Comparison of ENCODE assay signal across 8 cellular contexts in the genomic region with DNA sequence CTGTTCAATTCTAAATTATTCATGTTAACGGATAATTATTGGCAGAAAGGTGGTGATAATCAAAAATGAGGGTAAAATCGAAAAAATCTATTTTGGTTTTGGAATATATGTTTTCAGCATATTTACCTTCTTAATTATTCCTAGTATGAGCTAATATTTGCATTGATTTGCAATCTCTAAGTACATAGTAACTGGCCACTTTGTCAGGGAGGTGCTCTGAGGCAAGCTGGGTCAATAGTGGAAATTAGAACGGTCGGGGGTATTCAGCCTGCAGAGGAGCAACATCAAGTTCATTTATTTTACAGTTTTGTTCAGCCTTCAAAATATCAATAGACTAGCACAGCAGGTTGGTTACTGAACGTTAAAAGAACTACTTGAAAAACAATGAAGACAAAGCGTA. TPM values are rescaled to one million over a fixed set of nuclear protein-coding genes. Genes with fewer than 3 reads are reported as not detected.
DNase-seq lines count a peak whose midpoint lies in the region; ATAC-seq and TF ChIP-seq lines count a peak whose summit lies in the region.

No MANE protein-coding gene starts in this region.

- peak overlapping the region; percentile 92 to 98 (median 96) for H3K4me3 Mint-ChIP-seq in brain

- no peaks in the 10 kb centered on the region for H3K9me3 Mint-ChIP-seq in brain

- H3K27ac Mint-ChIP-seq in brain, result peak overlapping the region in 4 of 5 experiments; percentile 95 to 99 (median 96)

- H3K9me3 ChIP-seq in muscle layer of colon (ENCODE audit: low read length), result no peaks in the 10 kb centered on the region

- peak overlapping the region; percentile 97 for H3K9ac ChIP-seq in muscle layer of colon (ENCODE audit: low read length)

- no peak for ATAC-seq in HG03432 (IDR thresholded peaks at IDR 0.05; ENCODE audit: unreplicated experiment)

- peaks cover 34% of the 10 kb centered on the region for H3K4me1 ChIP-seq in muscle layer of colon (ENCODE audit: insufficient read depth, low read length)

- H3K4me1 Mint-ChIP-seq in brain, result peaks cover 37% of the 10 kb centered on the region

- no peaks in the 10 kb centered on the region for H3K27me3 ChIP-seq in muscle layer of colon (ENCODE audit: control insufficient read depth in 1 of 2, insufficient read depth in 2 of 2, low read length in 2 of 2)

- peaks cover 8% of the 10 kb centered on the region for H3K36me3 ChIP-seq in muscle layer of colon (ENCODE audit: insufficient read depth, low read length)

- H3K4me3 ChIP-seq in AG10803 (ENCODE audit: low read length) (peak overlapping the region; percentile 95), muscle layer of colon (ENCODE audit: low read depth in 1 of 2, low read length in 2 of 2) (peak overlapping the region; percentile 80 to 95)

- no peak for TF ChIP-seq CTCF in AG10803 (conservative IDR thresholded peaks at IDR 0.05; ENCODE audit: low read length)
- TF ChIP-seq CTCF in brain (conservative IDR thresholded peaks at IDR 0.05), result no peak

- peaks cover 5% of the 10 kb centered on the region for H3K27me3 Mint-ChIP-seq in brain

- H3K27ac ChIP-seq in muscle layer of colon (ENCODE audit: low read depth, low read length), result peak overlapping the region; percentile 62

- H3K36me3 Mint-ChIP-seq in brain, result peaks cover 16% of the 10 kb centered on the region

- DNase-seq in AG10803 (ENCODE audit: low read depth) (no peak), NCI-H1105 treated with DMSO at 0.1 percent for 48 hours (lab: John Stamatoyannopoulos, UW) (peak; percentile 81), Ammon's horn (ENCODE audit: low spot score) (no peak), hippocampal formation (lab: John Stamatoyannopoulos, UW) (no peak), AML-193 (lab: John Stamatoyannopoulos, UW) (no peak)

RNA-seq across cellular contexts. Expression of a gene that starts 1.8 kb away (rescaled TPM):
- 11.0 TPM for polyA plus RNA-seq in brain (ENCODE audit: insufficient read depth, low read depth, low replicate concordance)

RNA-seq across cellular contexts. Expression of a gene that starts 58.9 kb away (rescaled TPM):
- 35.0 TPM for polyA plus RNA-seq in brain (ENCODE audit: insufficient read depth, low read depth, low replicate concordance)
